1 cellular context compared by ENCODE assay signal in genomic region chr1:21027805-21028204, GRCh38.
TF ChIP-seq lines count a peak whose summit lies in the region.

No MANE protein-coding gene starts in this region.

TF ChIP-seq in K562, 482 proteins besides CTCF, POLR2A, EP300 and RAD21 (continued from another document and continues in another):
- TF ChIP-seq THAP7 (CRISPR knock-in tag; IDR thresholded peaks at IDR 0.05) (no peak), ZNF146 (CRISPR knock-in tag; IDR thresholded peaks at IDR 0.05; ENCODE audit: unreplicated experiment) (no peak), LCOR (CRISPR knock-in tag; IDR thresholded peaks at IDR 0.05) (no peak), MBD1 (CRISPR knock-in tag; IDR thresholded peaks at IDR 0.05) (no peak), ERF (CRISPR knock-in tag; IDR thresholded peaks at IDR 0.05) (no peak), ZNF583 (CRISPR knock-in tag; IDR thresholded peaks at IDR 0.05) (no peak), ZNF778 (CRISPR knock-in tag; IDR thresholded peaks at IDR 0.05) (no peak), NCOA2 (IDR thresholded peaks at IDR 0.05; ENCODE audit: partially characterized antibody in 2 of 2) (peak in 1 of 2 experiments; percentile 45), ZNF277 (CRISPR knock-in tag; IDR thresholded peaks at IDR 0.05; ENCODE audit: borderline replicate concordance) (no peak), ZFX (CRISPR knock-in tag; IDR thresholded peaks at IDR 0.05) (no peak), KAT8 (IDR thresholded peaks at IDR 0.05; ENCODE audit: low read depth) (no peak), SRSF3 (IDR thresholded peaks at IDR 0.05; ENCODE audit: insufficient read depth, low read length) (no peak), COPS2 (conservative IDR thresholded peaks at IDR 0.05) (no peak), ZNF174 (CRISPR knock-in tag; IDR thresholded peaks at IDR 0.05) (no peak), RAD51 (IDR thresholded peaks at IDR 0.05; ENCODE audit: borderline replicate concordance, low read depth) (no peak), PYGO2 (tag; IDR thresholded peaks at IDR 0.05) (no peak), NFRKB (IDR thresholded peaks at IDR 0.05; ENCODE audit: low read depth) (no peak), FIP1L1 (IDR thresholded peaks at IDR 0.05; ENCODE audit: low read depth, low read length, poor library complexity, severe bottlenecking) (no peak), ZNF197 (CRISPR knock-in tag; IDR thresholded peaks at IDR 0.05; ENCODE audit: low read depth) (no peak), DIDO1 (tag; IDR thresholded peaks at IDR 0.05; ENCODE audit: low read depth) (no peak), GTF2F1 (IDR thresholded peaks at IDR 0.05; ENCODE audit: low read depth, low read length) (no peak), NR2F6 (CRISPR knock-in tag; IDR thresholded peaks at IDR 0.05) (no peak), ARID4B (CRISPR knock-in tag; IDR thresholded peaks at IDR 0.05) (no peak), SMARCA4 (IDR thresholded peaks at IDR 0.05) (peak; percentile 80; the same call in 1 of the 2 replicates), SRSF1 (IDR thresholded peaks at IDR 0.05; ENCODE audit: low read depth, low read length) (no peak), SOX6 (IDR thresholded peaks at IDR 0.05) (peak; percentile 87), MNT (conservative IDR thresholded peaks at IDR 0.05) (0 out of 4 replicates have a peak, but pooled peaks of 1 of the 2 experiments have one; percentile 31), C11orf30 (IDR thresholded peaks at IDR 0.05; ENCODE audit: low read depth) (no peak), POLR3G (IDR thresholded peaks at IDR 0.05; ENCODE audit: extremely low read depth, insufficient read length, insufficient replicate concordance) (no peak), NBN (IDR thresholded peaks at IDR 0.05; ENCODE audit: low read depth) (no peak), SMC3 (conservative IDR thresholded peaks at IDR 0.05; ENCODE audit: insufficient read depth, low read depth, low read length) (no peak), ZNF316 (IDR thresholded peaks at IDR 0.05) (no peak), RREB1 (CRISPR knock-in tag; IDR thresholded peaks at IDR 0.05) (no peak), ZBTB5 (IDR thresholded peaks at IDR 0.05) (no peak), GTF2A2 (tag; IDR thresholded peaks at IDR 0.05) (no peak), HES1 (IDR thresholded peaks at IDR 0.05; ENCODE audit: low read depth) (0 out of 2 replicates have a peak, but pooled peaks have one; percentile 21), EHMT2 (IDR thresholded peaks at IDR 0.05) (0 out of 2 replicates have a peak, but pooled peaks have one; percentile 29), PKNOX1 (IDR thresholded peaks at IDR 0.05) (peak; percentile 49), THRB (CRISPR knock-in tag; conservative IDR thresholded peaks at IDR 0.05) (no peak), ZNF224 (CRISPR knock-in tag; IDR thresholded peaks at IDR 0.05) (no peak), HNRNPL (IDR thresholded peaks at IDR 0.05; ENCODE audit: low read depth, low read length) (no peak), NFE2L1 (tag; IDR thresholded peaks at IDR 0.05; ENCODE audit: borderline replicate concordance, low read depth) (no peak), CBFA2T3 (IDR thresholded peaks at IDR 0.05) (peak; percentile 86), POLR3A (IDR thresholded peaks at IDR 0.05; ENCODE audit: borderline replicate concordance, extremely low read depth, insufficient read depth, insufficient read length) (no peak), PHF8 (IDR thresholded peaks at IDR 0.05; ENCODE audit: borderline replicate concordance, low read length) (no peak)
